ENCODE assay signal across 21 cellular contexts in genomic region chr1:58454807-58455206, GRCh38.
"Had no signal": no experiment of that assay in that cellular context is flagged by ENCODE, and none has a peak within 500 bp of the region (broad histone marks: within the 10 kb centered on the region; RNA-seq: fewer than 3 reads in every experiment).

No MANE protein-coding gene starts in this region.

- H3K4me2 ChIP-seq: hepatocyte had no signal

- H3K4me1 Mint-ChIP-seq: immature natural killer cell had no signal

- H3K27ac Mint-ChIP-seq: immature natural killer cell, mesothelial cell of epicardium had no signal

- H3K4me3 ChIP-seq: coronary artery, dorsolateral prefrontal cortex, esophagus muscularis mucosa, gastroesophageal sphincter, heart left ventricle, hepatocyte, left lung, lower lobe of right lung, mucosa of descending colon had no signal

- H3K27me3 ChIP-seq: dorsolateral prefrontal cortex, esophagus muscularis mucosa, foreskin keratinocyte, gastroesophageal sphincter, heart left ventricle, hepatocyte, left lung had no signal

- ATAC-seq: gastroesophageal sphincter, left lung, left ventricle myocardium superior, lower lobe of right lung, mucosa of descending colon had no signal

- H3K36me3 ChIP-seq: heart left ventricle, left lung, lower lobe of right lung had no signal

- H3K27ac ChIP-seq: coronary artery, dorsolateral prefrontal cortex, esophagus muscularis mucosa, foreskin keratinocyte, gastroesophageal sphincter, heart left ventricle, hepatocyte, left lung, lower lobe of right lung had no signal

- H3K36me3 Mint-ChIP-seq: mesothelial cell of epicardium had no signal

- H3K79me2 ChIP-seq: hepatocyte had no signal

- H3K9me3 ChIP-seq: lower lobe of right lung, mucosa of descending colon had no signal

- H3K9me3 Mint-ChIP-seq: immature natural killer cell had no signal

- H3K4me3 Mint-ChIP-seq: immature natural killer cell, mesothelial cell of epicardium had no signal

- DNase-seq: dermis blood vessel endothelial cell; dorsolateral prefrontal cortex; effector CD4-positive, alpha-beta T cell; effector memory CD4-positive, alpha-beta T cell; foreskin keratinocyte; heart left ventricle; hypothalamus; immature natural killer cell; islet precursor cell; kidney; kidney glomerular epithelial cell; left lung; left ventricle myocardium superior; lower lobe of right lung; mesenchymal stem cell; mucosa of descending colon had no signal

- H2AFZ ChIP-seq: hepatocyte had no signal

- H3K4me1 ChIP-seq: esophagus muscularis mucosa, foreskin keratinocyte, gastroesophageal sphincter, left lung, lower lobe of right lung had no signal
